ENCODE assay signal across 2 cellular contexts in the genomic region with DNA sequence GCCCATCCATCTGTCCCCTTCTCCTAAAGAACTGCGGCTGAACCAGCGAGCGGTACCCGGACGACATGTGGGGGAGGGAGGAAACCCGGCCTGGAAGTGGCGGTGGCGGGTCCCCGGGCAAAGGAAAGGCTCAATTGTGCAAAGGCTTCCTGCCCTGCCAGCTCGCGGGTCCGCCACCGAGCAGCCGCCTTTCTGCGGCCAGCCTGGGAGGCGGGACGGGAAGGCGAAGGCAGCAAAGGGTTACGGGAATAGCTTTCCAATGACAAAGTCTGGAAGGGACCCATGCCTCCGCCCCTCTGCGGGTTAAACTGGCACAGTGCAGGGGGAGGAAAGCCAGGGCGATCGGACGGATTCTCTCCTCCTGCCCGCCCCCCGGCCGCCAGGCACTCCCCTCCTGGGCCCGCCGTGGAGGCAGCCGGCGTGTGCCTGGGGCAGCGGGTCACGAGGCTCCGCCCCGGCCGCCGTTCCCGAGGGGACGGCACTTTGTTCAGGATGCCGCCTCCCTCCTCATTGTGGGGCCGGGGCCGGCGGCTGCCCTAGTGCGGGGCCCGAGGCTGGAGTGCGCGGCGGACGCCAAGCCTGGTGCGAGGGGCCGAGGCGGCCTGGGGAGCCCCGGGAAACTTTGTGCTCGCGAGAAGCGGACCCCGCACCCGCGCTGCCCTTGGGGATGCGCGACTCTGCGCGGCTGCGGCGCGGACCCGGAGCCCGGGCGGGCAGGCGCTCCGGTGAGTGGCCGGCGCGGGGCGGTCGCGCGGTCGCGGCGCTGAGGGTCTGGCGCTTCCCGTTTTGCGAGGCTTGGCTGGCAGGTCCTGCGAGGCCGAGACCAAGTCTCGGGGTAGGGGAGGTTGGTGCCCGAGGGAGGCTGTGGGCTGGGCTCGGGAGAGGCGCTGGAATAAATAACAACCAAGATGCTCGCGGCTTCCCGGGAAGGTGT.
TF ChIP-seq lines count a peak whose summit lies in the region.

A gene with protein sequence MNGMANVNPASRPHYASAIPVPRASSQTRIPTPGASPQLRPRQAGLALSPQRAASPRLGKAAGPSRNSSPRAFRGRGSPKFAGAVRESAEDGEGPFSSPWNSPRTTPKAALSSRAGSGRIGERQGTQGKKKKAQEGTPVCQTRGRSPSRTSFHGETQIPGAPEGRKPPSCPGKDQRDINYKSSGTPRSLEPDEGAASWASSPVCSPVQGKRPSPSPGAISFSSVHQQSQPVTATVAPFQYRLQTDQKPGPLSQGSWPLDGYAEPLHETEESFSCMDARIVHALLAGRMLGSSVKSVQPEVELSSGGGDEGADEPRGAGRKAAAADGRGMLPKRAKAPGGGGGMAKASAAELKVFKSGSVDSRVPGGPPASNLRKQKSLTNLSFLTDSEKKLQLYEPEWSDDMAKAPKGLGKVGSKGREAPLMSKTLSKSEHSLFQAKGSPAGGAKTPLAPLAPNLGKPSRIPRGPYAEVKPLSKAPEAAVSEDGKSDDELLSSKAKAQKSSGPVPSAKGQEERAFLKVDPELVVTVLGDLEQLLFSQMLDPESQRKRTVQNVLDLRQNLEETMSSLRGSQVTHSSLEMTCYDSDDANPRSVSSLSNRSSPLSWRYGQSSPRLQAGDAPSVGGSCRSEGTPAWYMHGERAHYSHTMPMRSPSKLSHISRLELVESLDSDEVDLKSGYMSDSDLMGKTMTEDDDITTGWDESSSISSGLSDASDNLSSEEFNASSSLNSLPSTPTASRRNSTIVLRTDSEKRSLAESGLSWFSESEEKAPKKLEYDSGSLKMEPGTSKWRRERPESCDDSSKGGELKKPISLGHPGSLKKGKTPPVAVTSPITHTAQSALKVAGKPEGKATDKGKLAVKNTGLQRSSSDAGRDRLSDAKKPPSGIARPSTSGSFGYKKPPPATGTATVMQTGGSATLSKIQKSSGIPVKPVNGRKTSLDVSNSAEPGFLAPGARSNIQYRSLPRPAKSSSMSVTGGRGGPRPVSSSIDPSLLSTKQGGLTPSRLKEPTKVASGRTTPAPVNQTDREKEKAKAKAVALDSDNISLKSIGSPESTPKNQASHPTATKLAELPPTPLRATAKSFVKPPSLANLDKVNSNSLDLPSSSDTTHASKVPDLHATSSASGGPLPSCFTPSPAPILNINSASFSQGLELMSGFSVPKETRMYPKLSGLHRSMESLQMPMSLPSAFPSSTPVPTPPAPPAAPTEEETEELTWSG (N-terminal part only) (plus strand): TSS at position 510 of the 934 bp plus-strand sequence. CDS start 83,758 bp downstream, outside the sequence.

TF ChIP-seq in GM23338, 12 proteins besides CTCF, POLR2A, EP300 and RAD21:
- TF ChIP-seq, protein P1, sequence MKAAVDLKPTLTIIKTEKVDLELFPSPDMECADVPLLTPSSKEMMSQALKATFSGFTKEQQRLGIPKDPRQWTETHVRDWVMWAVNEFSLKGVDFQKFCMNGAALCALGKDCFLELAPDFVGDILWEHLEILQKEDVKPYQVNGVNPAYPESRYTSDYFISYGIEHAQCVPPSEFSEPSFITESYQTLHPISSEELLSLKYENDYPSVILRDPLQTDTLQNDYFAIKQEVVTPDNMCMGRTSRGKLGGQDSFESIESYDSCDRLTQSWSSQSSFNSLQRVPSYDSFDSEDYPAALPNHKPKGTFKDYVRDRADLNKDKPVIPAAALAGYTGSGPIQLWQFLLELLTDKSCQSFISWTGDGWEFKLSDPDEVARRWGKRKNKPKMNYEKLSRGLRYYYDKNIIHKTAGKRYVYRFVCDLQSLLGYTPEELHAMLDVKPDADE (IDR thresholded peaks at IDR 0.05): no peak
- no peak for TF ChIP-seq NANOG (IDR thresholded peaks at IDR 0.05; ENCODE audit: borderline replicate concordance)
- no peak for TF ChIP-seq EZH2phosphoT487 (IDR thresholded peaks at IDR 0.05; ENCODE audit: unreplicated experiment)
- TF ChIP-seq EZH2 (IDR thresholded peaks at IDR 0.05; ENCODE audit: low read depth, unreplicated experiment): no peak

TF ChIP-seq in HepG2, 621 proteins besides CTCF, POLR2A, EP300 and RAD21:
- TF ChIP-seq ZFX (CRISPR knock-in tag; IDR thresholded peaks at IDR 0.05; ENCODE audit: low read depth) (0 out of 2 replicates have a peak, but pooled peaks have one; percentile 16), GABPB1 (CRISPR knock-in tag; IDR thresholded peaks at IDR 0.05) (peak; percentile 15; the same call in 1 of the 2 replicates), ZNF652 (CRISPR knock-in tag; IDR thresholded peaks at IDR 0.05; ENCODE audit: borderline replicate concordance, low read depth) (0 out of 2 replicates have a peak, but pooled peaks have one; percentile 22), AGO1 (IDR thresholded peaks at IDR 0.05; ENCODE audit: low read depth, low read length, poor library complexity, severe bottlenecking) (peak; percentile 19), MTF2 (CRISPR knock-in tag; IDR thresholded peaks at IDR 0.05; ENCODE audit: borderline replicate concordance) (peak; percentile 73; the same call in 1 of the 2 replicates), ZNF563 (CRISPR knock-in tag; IDR thresholded peaks at IDR 0.05) (peak; percentile 45; the same call in 1 of the 2 replicates), ZNF768 (CRISPR knock-in tag; IDR thresholded peaks at IDR 0.05) (0 out of 2 replicates have a peak, but pooled peaks have one; percentile 11), CHD2 (IDR thresholded peaks at IDR 0.05; ENCODE audit: low read depth, low read length) (peak; percentile 66; the same call in 1 of the 2 replicates), KDM2A (CRISPR knock-in tag; IDR thresholded peaks at IDR 0.05; ENCODE audit: borderline replicate concordance, low read depth) (no peak), SNAPC2 (CRISPR knock-in tag; IDR thresholded peaks at IDR 0.05) (no peak), ZNF567 (CRISPR knock-in tag; IDR thresholded peaks at IDR 0.05; ENCODE audit: borderline replicate concordance) (no peak), ZNF24 (IDR thresholded peaks at IDR 0.05) (no peak)
- TF ChIP-seq, protein P2, sequence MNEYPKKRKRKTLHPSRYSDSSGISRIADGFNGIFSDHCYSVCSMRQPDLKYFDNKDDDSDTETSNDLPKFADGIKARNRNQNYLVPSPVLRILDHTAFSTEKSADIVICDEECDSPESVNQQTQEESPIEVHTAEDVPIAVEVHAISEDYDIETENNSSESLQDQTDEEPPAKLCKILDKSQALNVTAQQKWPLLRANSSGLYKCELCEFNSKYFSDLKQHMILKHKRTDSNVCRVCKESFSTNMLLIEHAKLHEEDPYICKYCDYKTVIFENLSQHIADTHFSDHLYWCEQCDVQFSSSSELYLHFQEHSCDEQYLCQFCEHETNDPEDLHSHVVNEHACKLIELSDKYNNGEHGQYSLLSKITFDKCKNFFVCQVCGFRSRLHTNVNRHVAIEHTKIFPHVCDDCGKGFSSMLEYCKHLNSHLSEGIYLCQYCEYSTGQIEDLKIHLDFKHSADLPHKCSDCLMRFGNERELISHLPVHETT (CRISPR knock-in tag; conservative IDR thresholded peaks at IDR 0.05): no peak
- TF ChIP-seq, protein P3, sequence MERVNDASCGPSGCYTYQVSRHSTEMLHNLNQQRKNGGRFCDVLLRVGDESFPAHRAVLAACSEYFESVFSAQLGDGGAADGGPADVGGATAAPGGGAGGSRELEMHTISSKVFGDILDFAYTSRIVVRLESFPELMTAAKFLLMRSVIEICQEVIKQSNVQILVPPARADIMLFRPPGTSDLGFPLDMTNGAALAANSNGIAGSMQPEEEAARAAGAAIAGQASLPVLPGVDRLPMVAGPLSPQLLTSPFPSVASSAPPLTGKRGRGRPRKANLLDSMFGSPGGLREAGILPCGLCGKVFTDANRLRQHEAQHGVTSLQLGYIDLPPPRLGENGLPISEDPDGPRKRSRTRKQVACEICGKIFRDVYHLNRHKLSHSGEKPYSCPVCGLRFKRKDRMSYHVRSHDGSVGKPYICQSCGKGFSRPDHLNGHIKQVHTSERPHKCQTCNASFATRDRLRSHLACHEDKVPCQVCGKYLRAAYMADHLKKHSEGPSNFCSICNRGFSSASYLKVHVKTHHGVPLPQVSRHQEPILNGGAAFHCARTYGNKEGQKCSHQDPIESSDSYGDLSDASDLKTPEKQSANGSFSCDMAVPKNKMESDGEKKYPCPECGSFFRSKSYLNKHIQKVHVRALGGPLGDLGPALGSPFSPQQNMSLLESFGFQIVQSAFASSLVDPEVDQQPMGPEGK (CRISPR knock-in tag; IDR thresholded peaks at IDR 0.05): 0 out of 2 replicates have a peak, but pooled peaks have one; percentile 14
TF ChIP-seq in HepG2: peak in this region for 9.
